In genomic region chr15:39887832-39888231, GRCh38 we compare ENCODE assay signal across 9 cellular contexts. TPM values are rescaled to one million over a fixed set of nuclear protein-coding genes. Genes with fewer than 3 reads are reported as not detected.
DNase-seq lines count a peak whose midpoint lies in the region; ATAC-seq and TF ChIP-seq lines count a peak whose summit lies in the region.
"Had no signal": no experiment of that assay in that cellular context is flagged by ENCODE, and none has a peak within 500 bp of the region (broad histone marks: within the 10 kb centered on the region; RNA-seq: fewer than 3 reads in every experiment).

No MANE protein-coding gene starts in this region.

- H3K4me1 ChIP-seq in colonic mucosa = peaks cover 7% of the 10 kb centered on the region
- H3K4me1 ChIP-seq in mucosa of descending colon (ENCODE audit: low read depth) = peaks cover 20% of the 10 kb centered on the region

- no peaks in the 10 kb centered on the region for H3K27me3 ChIP-seq in colonic mucosa

- ATAC-seq in mucosa of descending colon (peak; percentile 95), HG03097 (IDR thresholded peaks at IDR 0.05; ENCODE audit: low FRiP score, unreplicated experiment) (no peak)
- no peak for ATAC-seq in stimulated activated memory B cell treated with anti-CD40 and anti-IgM and Interleukin-4, amounts not matched to agents 10 μg/mL and 1 μg/mL and 100 μg/mL, for 72 hours

- H3K36me3 Mint-ChIP-seq in stimulated activated memory B cell treated with anti-CD40 and anti-IgM and Interleukin-4, amounts not matched to agents 10 μg/mL and 1 μg/mL and 100 μg/mL, for 72 hours = no peaks in the 10 kb centered on the region

- H3K4me1 Mint-ChIP-seq in stimulated activated memory B cell treated with anti-CD40 and anti-IgM and Interleukin-4, amounts not matched to agents 10 μg/mL and 1 μg/mL and 100 μg/mL, for 72 hours = no peaks in the 10 kb centered on the region

- H3K4me3 ChIP-seq in colonic mucosa = no peak overlapping the region
- H3K4me3 ChIP-seq in mucosa of descending colon = no peak overlapping the region

- DNase-seq in EL (peak; percentile 47), LoVo (ENCODE audit: low spot score) (peak; percentile 47), colonic mucosa (peak; percentile 70), mucosa of descending colon (peak in 1 of 3 donors; percentile 77)
- DNase-seq in stimulated activated naive CD4-positive, alpha-beta T cell (lab: John Stamatoyannopoulos, UW) = no peak
- DNase-seq in activated CD4-positive, alpha-beta T cell treated with anti-CD3 and anti-CD28 coated beads for 4 hours = no peak

- no peak overlapping the region for H3K27ac Mint-ChIP-seq in stimulated activated memory B cell treated with anti-CD40 and anti-IgM and Interleukin-4, amounts not matched to agents 10 μg/mL and 1 μg/mL and 100 μg/mL, for 72 hours

- no peaks in the 10 kb centered on the region for H3K9me3 Mint-ChIP-seq in stimulated activated memory B cell treated with anti-CD40 and anti-IgM and Interleukin-4, amounts not matched to agents 10 μg/mL and 1 μg/mL and 100 μg/mL, for 72 hours

- H3K36me3 ChIP-seq in colonic mucosa = no peaks in the 10 kb centered on the region
- no peaks in the 10 kb centered on the region for H3K36me3 ChIP-seq in mucosa of descending colon (ENCODE audit: low read depth)

- TF ChIP-seq CTCF in colonic mucosa (IDR thresholded peaks at IDR 0.05) (no peak), mucosa of descending colon (IDR thresholded peaks at IDR 0.05) (no peak)

- no peaks in the 10 kb centered on the region for H3K9me3 ChIP-seq in colonic mucosa
- H3K9me3 ChIP-seq in mucosa of descending colon = no peaks in the 10 kb centered on the region

- no peaks in the 10 kb centered on the region for H3K27me3 Mint-ChIP-seq in stimulated activated memory B cell treated with anti-CD40 and anti-IgM and Interleukin-4, amounts not matched to agents 10 μg/mL and 1 μg/mL and 100 μg/mL, for 72 hours

- H3K27ac ChIP-seq in colonic mucosa = peak overlapping the region; percentile 67
- H3K27ac ChIP-seq: KMS-11 had no signal

- no peak overlapping the region for H3K4me3 Mint-ChIP-seq in stimulated activated memory B cell treated with anti-CD40 and anti-IgM and Interleukin-4, amounts not matched to agents 10 μg/mL and 1 μg/mL and 100 μg/mL, for 72 hours

- no peak overlapping the region for H3K9ac ChIP-seq in colonic mucosa (ENCODE audit: low read depth in 2 of 2, low read length in 2 of 2)
- H3K9ac ChIP-seq: KMS-11 had no signal

- intact Hi-C loops in colonic mucosa (cut with DNase I) (loop anchor here (5.0 kb wide), 1 partner anchor 89 kb away; no protein-coding TSS in a partner anchor), mucosa of descending colon (cut with DNase I, micrococcal nuclease) (no loop called here)

RNA-seq across cellular contexts. Expression of gene GPR176, which starts 32.2 kb away (rescaled TPM):
- total RNA-seq in colonic mucosa (1 to 10 TPM in 1 of 2 donors, under 1 TPM in 1; 0.82 to 2.2 TPM), mucosa of descending colon (1 to 10 TPM in 2 of 3 donors, under 1 TPM in 1; 0.32 to 4.9 (median 1.2) TPM)

RNA-seq across cellular contexts. Expression of gene EIF2AK4, which starts 46.1 kb away (rescaled TPM):
- total RNA-seq in colonic mucosa = 10 to 100 TPM; 23.9 to 24.0 TPM
- 10 to 100 TPM; 17.3 to 31.2 (median 23.9) TPM for total RNA-seq in mucosa of descending colon

Comparison
In these comparisons a context has a peak if more than half of its experiments do, and no peak if none do; other contexts are left out.
1. DNase-seq: peak in EL (single experiment), LoVo (single experiment) and colonic mucosa (single experiment); none in stimulated activated naive CD4-positive, alpha-beta T cell (0 of 6) and activated CD4-positive, alpha-beta T cell treated with anti-CD3 and anti-CD28 coated beads for 4 hours (0 of 2).